36 cellular contexts compared by ENCODE assay signal in the genomic region with DNA sequence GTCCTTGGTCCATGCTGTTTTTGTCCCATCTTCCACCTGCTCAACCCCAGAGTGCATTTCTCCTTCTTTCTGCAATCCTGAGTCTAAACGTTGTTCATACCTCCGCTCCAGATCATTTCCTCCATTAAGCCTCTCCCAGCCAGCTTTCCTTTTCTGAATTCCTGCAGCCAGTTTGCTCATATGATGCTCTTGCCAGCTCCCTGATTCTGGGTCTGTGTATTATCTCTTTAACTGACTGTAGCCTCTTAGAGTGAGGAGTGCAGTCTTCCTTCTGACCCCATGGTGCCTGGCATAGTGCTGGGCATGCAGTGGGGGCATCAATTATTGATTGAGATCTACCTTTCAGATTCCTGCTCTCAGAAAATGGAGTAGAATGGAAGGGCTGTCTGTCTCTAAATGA. TPM values are rescaled to one million over a fixed set of nuclear protein-coding genes. Genes with fewer than 3 reads are reported as not detected.
"Had no signal": no experiment of that assay in that cellular context is flagged by ENCODE, and none has a peak within 500 bp of the region (broad histone marks: within the 10 kb centered on the region; RNA-seq: fewer than 3 reads in every experiment).

No MANE protein-coding gene starts in this region.

- FAIRE-seq: astrocyte, colon, keratinocyte had no signal

- H3K4me3 ChIP-seq: dorsolateral prefrontal cortex, gastroesophageal sphincter, right atrium auricular region, smooth muscle cell, stomach, tibial artery had no signal

- DNase-seq: activated CD4-positive, alpha-beta memory T cell treated with anti-CD3 and anti-CD28 coated beads for 36 hours; activated CD4-positive, alpha-beta T cell treated with anti-CD3 and anti-CD28 coated beads, Interleukin-2, amount 10 ng/mL, durations not matched to agents 24 days and 14 days; activated CD8-positive, alpha-beta memory T cell treated with anti-CD3 and anti-CD28 coated beads, Interleukin-2, amount 50 U/mL, for 4 hours; activated gamma-delta T cell; activated naive CD4-positive, alpha-beta T cell treated with anti-CD3 and anti-CD28 coated beads, Interleukin-2, amount 10 ng/mL, durations not matched to agents 7 days and 5 days; activated naive CD8-positive, alpha-beta T cell treated with anti-CD3 and anti-CD28 coated beads, Interleukin-2, amount 10 ng/mL, durations not matched to agents 7 days and 5 days; activated T-cell treated with anti-CD3 and anti-CD28 coated beads, Interleukin-2, amount 50 U/mL, for 24 hours; caudate nucleus; dorsolateral prefrontal cortex; effector memory CD4-positive, alpha-beta T cell; erythroblast; hippocampal formation; left cardiac atrium; left ventricle myocardium superior; mammary epithelial cell; naive thymus-derived CD4-positive, alpha-beta T cell; occipital lobe; stimulated activated CD4-positive, alpha-beta T cell treated with anti-CD3 and anti-CD28 coated beads, Interleukin-2, amount 100 ng/mL, for 24 hours; stimulated activated naive B cell treated with anti-CD40 and anti-IgM and Interleukin-4, amounts not matched to agents 10 μg/mL and 1 μg/mL and 100 μg/mL, for 72 hours; stomach; T-helper 9 cell; tibial artery; WERI-Rb-1 had no signal

- H3K27ac ChIP-seq: dorsolateral prefrontal cortex, gastroesophageal sphincter, right atrium auricular region, stomach, tibial artery, WERI-Rb-1 had no signal

- H3K4me2 ChIP-seq: smooth muscle cell had no signal

- H3K27me3 ChIP-seq: dorsolateral prefrontal cortex, gastroesophageal sphincter, right atrium auricular region, stomach, tibial artery had no signal

- H3K9me3 ChIP-seq: gastroesophageal sphincter, right atrium auricular region, stomach, tibial artery had no signal

- ATAC-seq: activated CD4-positive, CD25-positive, alpha-beta regulatory T cell treated with anti-CD3 and anti-CD28 coated beads, Interleukin-2, amount 50 U/mL, for 24 hours; gastroesophageal sphincter; left cardiac atrium; left ventricle myocardium superior; naive thymus-derived CD4-positive, alpha-beta T cell; stimulated activated naive B cell treated with anti-CD40 and anti-IgM and Interleukin-4, amounts not matched to agents 10 μg/mL and 1 μg/mL and 100 μg/mL, for 72 hours had no signal

- H3K36me3 ChIP-seq: gastroesophageal sphincter, right atrium auricular region, stomach, tibial artery, WERI-Rb-1 had no signal

RNA-seq across cellular contexts. Expression of a gene that starts 11.5 kb away (rescaled TPM):
- total RNA-seq: activated CD4-positive, alpha-beta memory T cell treated with anti-CD3 and anti-CD28 coated beads for 36 hours; activated CD4-positive, alpha-beta T cell treated with anti-CD3 and anti-CD28 coated beads, Interleukin-2, amount 10 ng/mL, durations not matched to agents 24 days and 14 days; activated CD8-positive, alpha-beta memory T cell treated with anti-CD3 and anti-CD28 coated beads for 36 hours; activated naive CD8-positive, alpha-beta T cell treated with anti-CD3 and anti-CD28 coated beads, Interleukin-2, amount 10 ng/mL, durations not matched to agents 7 days and 5 days; astrocyte; fibroblast of lung; fibroblast of villous mesenchyme; gastroesophageal sphincter; left cardiac atrium; left ventricle myocardium superior; mammary epithelial cell; naive thymus-derived CD4-positive, alpha-beta T cell; neural crest cell; occipital lobe; pulmonary artery endothelial cell; right atrium auricular region; smooth muscle cell; stomach; ureter had no signal
- polyA plus RNA-seq: fibroblast of lung; keratinocyte; mammary epithelial cell; naive thymus-derived CD4-positive, alpha-beta T cell; smooth muscle cell; stomach had no signal
